In genomic region chr16:1422076-1422475, GRCh38 we compare ENCODE assay signal across 14 cellular contexts. TPM values are rescaled to one million over a fixed set of nuclear protein-coding genes. Genes with fewer than 3 reads are reported as not detected.
DNase-seq lines count a peak whose midpoint lies in the region; ATAC-seq and TF ChIP-seq lines count a peak whose summit lies in the region.
"Had no signal": no experiment of that assay in that cellular context is flagged by ENCODE, and none has a peak within 500 bp of the region (broad histone marks: within the 10 kb centered on the region; RNA-seq: fewer than 3 reads in every experiment).

No MANE protein-coding gene starts in this region.

- H3K9me3 Mint-ChIP-seq in activated CD4-positive, alpha-beta T cell treated with anti-CD3 and anti-CD28 coated beads, Interleukin-2, amount 10 ng/mL, durations not matched to agents 7 days and 5 days = peaks cover 4% of the 10 kb centered on the region
- H3K9me3 Mint-ChIP-seq in activated CD8-positive, alpha-beta T cell treated with anti-CD3 and anti-CD28 coated beads for 36 hours = no peaks in the 10 kb centered on the region
- H3K9me3 Mint-ChIP-seq in immature natural killer cell = no peaks in the 10 kb centered on the region
- no peaks in the 10 kb centered on the region for H3K9me3 Mint-ChIP-seq in stimulated activated naive CD8-positive, alpha-beta T cell treated with anti-CD3 and anti-CD28 coated beads, Interleukin-15, amount 100 ng/mL, for 72 hours

- peaks cover 9% of the 10 kb centered on the region for H3K36me3 Mint-ChIP-seq in activated CD4-positive, alpha-beta T cell treated with anti-CD3 and anti-CD28 coated beads, Interleukin-2, amount 10 ng/mL, durations not matched to agents 7 days and 5 days (ENCODE audit: low read depth)
- peaks cover 13% of the 10 kb centered on the region for H3K36me3 Mint-ChIP-seq in activated CD8-positive, alpha-beta T cell treated with anti-CD3 and anti-CD28 coated beads for 36 hours (ENCODE audit: low read depth)
- no peaks in the 10 kb centered on the region for H3K36me3 Mint-ChIP-seq in immature natural killer cell

- DNase-seq in activated CD4-positive, alpha-beta T cell treated with anti-CD3 and anti-CD28 coated beads, Interleukin-2, amount 10 ng/mL, durations not matched to agents 7 days and 5 days = no peak
- DNase-seq in activated CD4-positive, alpha-beta T cell treated with anti-CD3 and anti-CD28 coated beads for 4 hours = no peak
- DNase-seq in activated CD8-positive, alpha-beta T cell treated with anti-CD3 and anti-CD28 coated beads for 36 hours = no peak
- DNase-seq in immature natural killer cell (no peak), DMS153 (lab: John Stamatoyannopoulos, UW) (no peak), NCI-H446 (lab: John Stamatoyannopoulos, UW) (no peak), DMS79 treated with DMSO at 0.1 percent for 48 hours (lab: John Stamatoyannopoulos, UW) (no peak)
- DNase-seq in stimulated activated naive CD8-positive, alpha-beta T cell treated with anti-CD3 and anti-CD28 coated beads, Interleukin-15, amount 100 ng/mL, for 72 hours = no peak
- DNase-seq: amygdala, GDM1, NCI-H2171 treated with DMSO at 0.1 percent for 48 hours, RPMI8226 had no signal

- H3K27me3 Mint-ChIP-seq in activated CD4-positive, alpha-beta T cell treated with anti-CD3 and anti-CD28 coated beads, Interleukin-2, amount 10 ng/mL, durations not matched to agents 7 days and 5 days = no peaks in the 10 kb centered on the region
- no peaks in the 10 kb centered on the region for H3K27me3 Mint-ChIP-seq in activated CD8-positive, alpha-beta T cell treated with anti-CD3 and anti-CD28 coated beads for 36 hours
- H3K27me3 Mint-ChIP-seq in immature natural killer cell (ENCODE audit: low read depth in 3 of 3) = peaks cover 9% of the 10 kb centered on the region in 3 donors
- no peaks in the 10 kb centered on the region for H3K27me3 Mint-ChIP-seq in stimulated activated naive CD8-positive, alpha-beta T cell treated with anti-CD3 and anti-CD28 coated beads, Interleukin-15, amount 100 ng/mL, for 72 hours

- intact Hi-C loops in activated CD8-positive, alpha-beta T cell treated with anti-CD3 and anti-CD28 coated beads for 36 hours (cut with micrococcal nuclease) = loop anchor here (5.0 kb wide), 1 partner anchor 120 kb away; no protein-coding TSS in a partner anchor

- POLR2A ChIA-PET in activated CD4-positive, alpha-beta T cell treated with anti-CD3 and anti-CD28 coated beads, Interleukin-2, amount 10 ng/mL, durations not matched to agents 7 days and 5 days (lab: Charles Lee) = no interaction called here
- POLR2A ChIA-PET in activated CD8-positive, alpha-beta T cell treated with anti-CD3 and anti-CD28 coated beads for 36 hours (lab: Charles Lee) = interaction anchor here (0.6 to 2.2 kb wide), 4 partner anchors 14 to 283 kb away, joined by 3 to 9 read pairs (median 6); no protein-coding TSS in a partner anchor

- CTCF ChIA-PET in activated CD4-positive, alpha-beta T cell treated with anti-CD3 and anti-CD28 coated beads, Interleukin-2, amount 10 ng/mL, durations not matched to agents 7 days and 5 days (lab: Charles Lee) = interaction anchor here (0.9 kb wide), 1 partner anchor 284 kb away, joined by 3 read pairs; the partner anchor contains the start of gene MAPK8IP3
- CTCF ChIA-PET in activated CD8-positive, alpha-beta T cell treated with anti-CD3 and anti-CD28 coated beads for 36 hours (lab: Charles Lee) = interaction anchor here (1.1 to 2.3 kb wide), 2 partner anchors 11 to 58 kb away, joined by 3 to 10 read pairs; no protein-coding TSS in a partner anchor

- H3K4me1 Mint-ChIP-seq in activated CD4-positive, alpha-beta T cell treated with anti-CD3 and anti-CD28 coated beads, Interleukin-2, amount 10 ng/mL, durations not matched to agents 7 days and 5 days = peaks cover 34% of the 10 kb centered on the region
- peaks cover 25% of the 10 kb centered on the region for H3K4me1 Mint-ChIP-seq in activated CD8-positive, alpha-beta T cell treated with anti-CD3 and anti-CD28 coated beads for 36 hours (ENCODE audit: low read depth)
- peaks cover 16 to 23% of the 10 kb centered on the region in 2 donors for H3K4me1 Mint-ChIP-seq in immature natural killer cell
- peaks cover 57% of the 10 kb centered on the region for H3K4me1 Mint-ChIP-seq in stimulated activated naive CD8-positive, alpha-beta T cell treated with anti-CD3 and anti-CD28 coated beads, Interleukin-15, amount 100 ng/mL, for 72 hours

- ATAC-seq in activated CD8-positive, alpha-beta T cell treated with anti-CD3 and anti-CD28 coated beads for 36 hours = no peak
- no peak for ATAC-seq in stimulated activated naive CD8-positive, alpha-beta T cell treated with anti-CD3 and anti-CD28 coated beads, Interleukin-15, amount 100 ng/mL, for 72 hours
- ATAC-seq: mucosa of descending colon had no signal

- peak overlapping the region; percentile 90 for H3K4me3 Mint-ChIP-seq in activated CD4-positive, alpha-beta T cell treated with anti-CD3 and anti-CD28 coated beads, Interleukin-2, amount 10 ng/mL, durations not matched to agents 7 days and 5 days
- H3K4me3 Mint-ChIP-seq in activated CD8-positive, alpha-beta T cell treated with anti-CD3 and anti-CD28 coated beads for 36 hours = peak overlapping the region; percentile 83
- H3K4me3 Mint-ChIP-seq in immature natural killer cell = peak overlapping the region; percentile 48 to 95 (median 60)
- peak overlapping the region in 1 of 2 donors; percentile 91 for H3K4me3 Mint-ChIP-seq in stimulated activated naive CD8-positive, alpha-beta T cell treated with anti-CD3 and anti-CD28 coated beads, Interleukin-15, amount 100 ng/mL, for 72 hours

- no peak for TF ChIP-seq CTCF in activated CD8-positive, alpha-beta T cell treated with anti-CD3 and anti-CD28 coated beads for 36 hours (IDR thresholded peaks at IDR 0.05)

- peak overlapping the region; percentile 98 for H3K27ac Mint-ChIP-seq in activated CD4-positive, alpha-beta T cell treated with anti-CD3 and anti-CD28 coated beads, Interleukin-2, amount 10 ng/mL, durations not matched to agents 7 days and 5 days
- H3K27ac Mint-ChIP-seq in activated CD8-positive, alpha-beta T cell treated with anti-CD3 and anti-CD28 coated beads for 36 hours = peak overlapping the region; percentile 97
- H3K27ac Mint-ChIP-seq in immature natural killer cell = peak overlapping the region; percentile 96 to 99 (median 98)
- H3K27ac Mint-ChIP-seq in stimulated activated naive CD8-positive, alpha-beta T cell treated with anti-CD3 and anti-CD28 coated beads, Interleukin-15, amount 100 ng/mL, for 72 hours = peak overlapping the region; percentile 97 to 100

RNA-seq across cellular contexts. Expression of gene UQCC4, which starts 1.5 kb away (rescaled TPM):
- 10 to 100 TPM; 11.2 to 13.4 TPM for total RNA-seq in activated CD4-positive, alpha-beta T cell treated with anti-CD3 and anti-CD28 coated beads, Interleukin-2, amount 10 ng/mL, durations not matched to agents 7 days and 5 days
- 10 to 100 TPM; 16.4 to 17.8 TPM for total RNA-seq in activated CD8-positive, alpha-beta T cell treated with anti-CD3 and anti-CD28 coated beads for 36 hours
- polyA plus RNA-seq in immature natural killer cell = 10 to 100 TPM; 59.3 to 79.9 (median 64.7) TPM

RNA-seq across cellular contexts. Expression of gene UNKL, which starts 7.6 kb away (rescaled TPM):
- 10 to 100 TPM; 31.8 to 37.9 TPM for total RNA-seq in activated CD4-positive, alpha-beta T cell treated with anti-CD3 and anti-CD28 coated beads, Interleukin-2, amount 10 ng/mL, durations not matched to agents 7 days and 5 days
- total RNA-seq in activated CD8-positive, alpha-beta T cell treated with anti-CD3 and anti-CD28 coated beads for 36 hours = 10 to 100 TPM; 32.4 to 38.1 TPM
- 10 to 100 TPM in 1 of 3 donors, 1 to 10 TPM in 2; 1.0 to 14.5 (median 5.9) TPM for polyA plus RNA-seq in immature natural killer cell

RNA-seq across cellular contexts. Expression of gene PERCC1, which starts 8.8 kb away (rescaled TPM):
- not detected for total RNA-seq in activated CD4-positive, alpha-beta T cell treated with anti-CD3 and anti-CD28 coated beads, Interleukin-2, amount 10 ng/mL, durations not matched to agents 7 days and 5 days
- under 1 TPM in 1 of 2 experiments, not detected in 1; 0.29 TPM for total RNA-seq in activated CD8-positive, alpha-beta T cell treated with anti-CD3 and anti-CD28 coated beads for 36 hours
- not detected for polyA plus RNA-seq in immature natural killer cell
- total RNA-seq: LHCN-M2 had no signal

RNA-seq across cellular contexts. Expression of gene CCDC154, which starts 22.3 kb away (rescaled TPM):
- 1 to 10 TPM; 1.9 to 2.7 TPM for total RNA-seq in activated CD4-positive, alpha-beta T cell treated with anti-CD3 and anti-CD28 coated beads, Interleukin-2, amount 10 ng/mL, durations not matched to agents 7 days and 5 days
- 1 to 10 TPM; 1.3 to 1.4 TPM for total RNA-seq in activated CD8-positive, alpha-beta T cell treated with anti-CD3 and anti-CD28 coated beads for 36 hours
- polyA plus RNA-seq in immature natural killer cell = not detected

RNA-seq across cellular contexts. Expression of gene CLCN7, which starts 52.8 kb away (rescaled TPM):
- 10 to 100 TPM; 58.3 to 64.0 TPM for total RNA-seq in activated CD4-positive, alpha-beta T cell treated with anti-CD3 and anti-CD28 coated beads, Interleukin-2, amount 10 ng/mL, durations not matched to agents 7 days and 5 days
- 10 to 100 TPM; 35.5 to 36.8 TPM for total RNA-seq in activated CD8-positive, alpha-beta T cell treated with anti-CD3 and anti-CD28 coated beads for 36 hours
- 10 to 100 TPM; 19.8 to 44.8 (median 21.5) TPM for polyA plus RNA-seq in immature natural killer cell
